In the genomic region with DNA sequence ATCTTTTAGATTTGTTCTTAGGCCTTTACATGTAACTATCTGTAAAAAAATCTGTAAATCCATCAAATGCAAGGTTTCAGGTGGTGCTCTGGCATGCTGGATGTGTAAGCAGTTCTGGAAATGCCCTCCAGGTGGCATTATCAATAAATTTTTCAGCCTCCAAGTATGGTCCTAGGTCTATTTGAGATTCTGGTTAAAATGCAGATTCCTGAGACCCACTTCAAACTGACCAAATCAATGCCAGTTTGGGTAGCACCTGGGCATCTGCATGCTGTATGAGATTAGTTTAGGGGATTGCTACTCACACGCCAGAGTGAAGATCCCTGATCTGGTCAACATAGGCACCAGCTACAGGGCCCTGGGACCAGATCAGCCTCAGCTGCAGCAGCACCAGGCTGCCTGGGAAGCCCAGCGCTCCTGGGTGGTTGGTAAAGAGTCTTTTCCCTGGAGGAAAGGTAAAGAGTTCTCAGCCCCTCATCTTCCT, we compare ENCODE assay signal across 9 cellular contexts.
DNase-seq lines count a peak whose midpoint lies in the region; ATAC-seq, FAIRE-seq and TF ChIP-seq lines count a peak whose summit lies in the region.
"Had no signal": no experiment of that assay in that cellular context is flagged by ENCODE, and none has a peak within 500 bp of the region (broad histone marks: within the 10 kb centered on the region; RNA-seq: fewer than 3 reads in every experiment).

No MANE protein-coding gene starts in this region.

- H3K27ac Mint-ChIP-seq in activated CD8-positive, alpha-beta memory T cell treated with anti-CD3 and anti-CD28 coated beads, Interleukin-2, amount 10 ng/mL, durations not matched to agents 7 days and 5 days, result no peak overlapping the region
- H3K27ac Mint-ChIP-seq: immature natural killer cell had no signal

- no peaks in the 10 kb centered on the region for H3K9me3 Mint-ChIP-seq in activated CD8-positive, alpha-beta memory T cell treated with anti-CD3 and anti-CD28 coated beads, Interleukin-2, amount 10 ng/mL, durations not matched to agents 7 days and 5 days (ENCODE audit: low read depth)
- H3K9me3 Mint-ChIP-seq: immature natural killer cell had no signal

- peak overlapping the region; percentile 26; the same call in 1 of the 2 replicates for H3K18ac ChIP-seq in H1 (ENCODE audit: extremely low read depth, low read length)

- H3K36me3 ChIP-seq in Panc1 (ENCODE audit: control insufficient read depth, insufficient read depth, low read length) (no peaks in the 10 kb centered on the region), H1 (ENCODE audit: control insufficient read depth in 2 of 4, insufficient read depth in 4 of 4, low read length in 3 of 4) (no peaks in the 10 kb centered on the region)

- H3K4me3 Mint-ChIP-seq in activated CD8-positive, alpha-beta memory T cell treated with anti-CD3 and anti-CD28 coated beads, Interleukin-2, amount 10 ng/mL, durations not matched to agents 7 days and 5 days, result no peak overlapping the region
- H3K4me3 Mint-ChIP-seq: immature natural killer cell had no signal

- H3K4me3 ChIP-seq in Panc1 (ENCODE audit: low read depth in 2 of 2, low read length in 2 of 2) (peak overlapping the region; percentile 10 to 50), H1 (ENCODE audit: extremely low read depth in 1 of 4, insufficient read depth in 2 of 4, low read depth in 3 of 4, low read length in 4 of 4) (no peak overlapping the region)

- TF ChIP-seq POLR2A in H1 (IDR thresholded peaks at IDR 0.05; ENCODE audit: control extremely low read depth in 1 of 2, low read depth in 2 of 2, low read length in 2 of 2), result no peak

- peaks cover 16% of the 10 kb centered on the region for H3K4me1 Mint-ChIP-seq in activated CD8-positive, alpha-beta memory T cell treated with anti-CD3 and anti-CD28 coated beads, Interleukin-2, amount 10 ng/mL, durations not matched to agents 7 days and 5 days
- H3K4me1 Mint-ChIP-seq: immature natural killer cell had no signal

- no peak overlapping the region; the same call in 1 of the 2 replicates for H2BK5ac ChIP-seq in H1 (ENCODE audit: low read depth, low read length)

- peak; percentile 68 for ATAC-seq in activated CD8-positive, alpha-beta memory T cell treated with anti-CD3 and anti-CD28 coated beads, Interleukin-2, amount 10 ng/mL, durations not matched to agents 7 days and 5 days
- peak; percentile 80 for ATAC-seq in GM21447 (IDR thresholded peaks at IDR 0.05; ENCODE audit: unreplicated experiment)
- ATAC-seq in Panc1, result peak; percentile 92

- POLR2A ChIA-PET in Panc1 (lab: Charles Lee) (interaction anchor here (0.5 kb wide), 1 partner anchor 507 kb away, joined by 4 read pairs; a partner anchor contains a TSS), H1 (lab: Charles Lee; ENCODE audit: partially characterized antibody) (no interaction called here)

- no peak overlapping the region for H3K23ac ChIP-seq in H1 (ENCODE audit: insufficient read length)

- H2BK15ac ChIP-seq in H1 (ENCODE audit: low read length), result no peak overlapping the region

- FAIRE-seq in H1 (lab: Jason Lieb, UNC) (peak; percentile 52), HTR-8/SVneo (lab: Jason Lieb, UNC) (no peak)

- 39% methylated on average over 2 of the region's 2 CpGs; no CpG with 5 or more reads in 1 of the 2 experiments for WGBS in H1 (ENCODE audit: extremely low coverage in 1 of 2, insufficient coverage in 1 of 2, insufficient read length in 1 of 2, insufficient replicate concordance in 2 of 2, low coverage in 1 of 2, low lambda C conversion rate in 2 of 2, missing lambda C conversion rate in 1 of 2), 2 experiments

- no peak overlapping the region for H2BK120ac ChIP-seq in H1 (replicated peaks; ENCODE audit: low read depth, low read length)

- H4K91ac ChIP-seq in H1 (replicated peaks; ENCODE audit: insufficient read length, low read length), result no peak overlapping the region

- H2BK20ac ChIP-seq in H1 (ENCODE audit: low read length), result no peak overlapping the region; the same call in 1 of the 2 replicates

- in situ Hi-C loops in Panc1 (cut with HindIII; ENCODE audit: low pct_unique_long_range_greater_than_20kb, low sequenced_read_pairs), result no loop called here

- H3K9ac ChIP-seq in H1 (replicated peaks in 1 of 4; ENCODE audit: extremely low read depth in 1 of 4, low read depth in 3 of 4, low read length in 3 of 4), result no peak overlapping the region

- H3K27me3 Mint-ChIP-seq in activated CD8-positive, alpha-beta memory T cell treated with anti-CD3 and anti-CD28 coated beads, Interleukin-2, amount 10 ng/mL, durations not matched to agents 7 days and 5 days, result no peaks in the 10 kb centered on the region

- H3K23me2 ChIP-seq in H1 (ENCODE audit: low read depth, low read length), result no peaks in the 10 kb centered on the region

- H2AFZ ChIP-seq in H1 (ENCODE audit: low read length), result peak overlapping the region; percentile 10; the same call in 1 of the 2 replicates

- H3K14ac ChIP-seq in H1 (ENCODE audit: insufficient read length), result no peak overlapping the region

- H3K36me3 Mint-ChIP-seq in activated CD8-positive, alpha-beta memory T cell treated with anti-CD3 and anti-CD28 coated beads, Interleukin-2, amount 10 ng/mL, durations not matched to agents 7 days and 5 days, result no peaks in the 10 kb centered on the region
- H3K36me3 Mint-ChIP-seq: immature natural killer cell had no signal

- H4K20me1 ChIP-seq in H1 (replicated peaks in 1 of 2; ENCODE audit: control insufficient read depth in 1 of 2, insufficient read depth in 2 of 2, low read length in 2 of 2), result no peaks in the 10 kb centered on the region

- H3K4me1 ChIP-seq in Panc1 (ENCODE audit: control insufficient read depth, insufficient read depth, low read length) (peaks cover 32% of the 10 kb centered on the region), H1 (replicated peaks in 1 of 4; ENCODE audit: control insufficient read depth in 3 of 4, insufficient read depth in 4 of 4, low read length in 3 of 4) (peaks cover 4 to 38% (median 16%) of the 10 kb centered on the region in 4 experiments; a peak in 6 of 7 replicates)

- BruUV-seq in Panc1 (replicated peaks; lab: Mats Ljungman, UMichigan), result no TSS peak

- H3K79me1 ChIP-seq in H1 (ENCODE audit: low read depth, low read length), result no peaks in the 10 kb centered on the region

- intact Hi-C loops in Panc1 (cut with micrococcal nuclease; ENCODE audit: unreplicated experiment), result loop anchor here (5.0 kb wide), 2 partner anchors 101 to 509 kb away; a partner anchor contains a TSS

- H2BK12ac ChIP-seq in H1 (ENCODE audit: low read depth, low read length), result peak overlapping the region; percentile 46; the same call in 1 of the 2 replicates

- H2AK5ac ChIP-seq in H1 (ENCODE audit: low read depth, low read length), result no peak overlapping the region

- DNase-seq in activated CD8-positive, alpha-beta memory T cell treated with anti-CD3 and anti-CD28 coated beads, Interleukin-2, amount 10 ng/mL, durations not matched to agents 7 days and 5 days, result peak; percentile 48
- DNase-seq in activated CD8-positive, alpha-beta memory T cell treated with anti-CD3 and anti-CD28 coated beads for 24 hours, result no peak
- DNase-seq in HK-2 (ENCODE audit: unreplicated experiment), result peak; percentile 21
- DNase-seq in Panc1 (ENCODE audit: low read depth, low spot score), result peak; percentile 79
- peak in 1 of 2 experiments; percentile 58 for DNase-seq in H1 (ENCODE audit: low read depth in 1 of 2, low spot score in 2 of 2)
- DNase-seq in midbrain (lab: John Stamatoyannopoulos, UW), result peak; percentile 25
- no peak for DNase-seq in HTR-8/SVneo (ENCODE audit: insufficient read length, low spot score)

- H4K8ac ChIP-seq in H1 (ENCODE audit: extremely low read depth, insufficient read depth, low read length), result no peak overlapping the region

- TF ChIP-seq RAD21 in H1 (IDR thresholded peaks at IDR 0.05 in 1 of 2, conservative IDR thresholded peaks at IDR 0.05 in 1 of 2; ENCODE audit: low read depth in 2 of 2, low read length in 2 of 2), result peak; percentile 63 to 68

- H3K27ac ChIP-seq in Panc1 (ENCODE audit: low read length), result peak overlapping the region; percentile 89
- no peak overlapping the region for H3K27ac ChIP-seq in H1 (ENCODE audit: low read depth, low read length)

- no peak overlapping the region for H4K5ac ChIP-seq in H1 (ENCODE audit: insufficient read length, low read depth, low read length)

- no peak overlapping the region for H3K56ac ChIP-seq in H1 (replicated peaks; ENCODE audit: insufficient read length, low read depth, low read length)

- H3K9me3 ChIP-seq in Panc1 (ENCODE audit: control insufficient read depth, insufficient read depth, low read depth, low read length), result peaks cover 7% of the 10 kb centered on the region; the same call in 1 of the 2 replicates
- H3K9me3 ChIP-seq in H1 (ENCODE audit: insufficient read depth in 2 of 2, low read depth in 1 of 2, low read length in 1 of 2), result no peaks in the 10 kb centered on the region

- CTCF ChIA-PET in activated CD8-positive, alpha-beta memory T cell treated with anti-CD3 and anti-CD28 coated beads, Interleukin-2, amount 10 ng/mL, durations not matched to agents 7 days and 5 days (lab: Charles Lee), result interaction anchor here (1.6 to 1.7 kb wide), 2 partner anchors 9 to 507 kb away, joined by 4 to 7 read pairs; a partner anchor contains a TSS
- CTCF ChIA-PET in Panc1 (lab: Charles Lee) (interaction anchor here (0.6 to 1.0 kb wide), 3 partner anchors 319 to 1327 kb away, joined by 3 read pairs; no protein-coding TSS in a partner anchor), H1 (lab: Charles Lee; ENCODE audit: partially characterized antibody) (interaction anchor here (0.6 to 3.6 kb wide), 18 partner anchors 10 to 1881 kb away, joined by 3 to 16 read pairs (median 4); no protein-coding TSS in a partner anchor)

- TF ChIP-seq CTCF in Panc1 (IDR thresholded peaks at IDR 0.05), result peak; percentile 79
- peak in 2 of 3 experiments; percentile 45 to 59; a peak in 3 of 4 replicates for TF ChIP-seq CTCF in H1 (IDR thresholded peaks at IDR 0.05; ENCODE audit: control extremely low read depth in 1 of 3, insufficient read depth in 1 of 3, low read depth in 1 of 3, low read length in 3 of 3)

- 0 out of 4 replicates have a peak overlapping the region, but pooled peaks of 1 of the 2 experiments have one; percentile 7 for H3K4me2 ChIP-seq in H1 (ENCODE audit: insufficient read depth in 1 of 2, low read depth in 2 of 2, low read length in 2 of 2)

- no peak for TF ChIP-seq EP300 in H1 (IDR thresholded peaks at IDR 0.05; ENCODE audit: borderline replicate concordance in 1 of 2, low read depth in 2 of 2, low read length in 2 of 2)

- H3K27me3 ChIP-seq in Panc1 (ENCODE audit: control insufficient read depth, insufficient read depth, low read length) (no peaks in the 10 kb centered on the region), H1 (replicated peaks in 1 of 4; ENCODE audit: control insufficient read depth in 3 of 4, extremely low read depth in 1 of 4, insufficient read depth in 3 of 4, low read length in 3 of 4) (no peaks in the 10 kb centered on the region)

- no peaks in the 10 kb centered on the region for H3K79me2 ChIP-seq in H1 (ENCODE audit: control insufficient read depth in 1 of 2, insufficient read depth in 2 of 2, low read length in 2 of 2)

- no peak overlapping the region for H3K4ac ChIP-seq in H1 (replicated peaks; ENCODE audit: insufficient read length, low read depth, low read length)

TF ChIP-seq in H1, 55 proteins besides CTCF, POLR2A, EP300 and RAD21 (continues in another document):
- TF ChIP-seq, protein P1, sequence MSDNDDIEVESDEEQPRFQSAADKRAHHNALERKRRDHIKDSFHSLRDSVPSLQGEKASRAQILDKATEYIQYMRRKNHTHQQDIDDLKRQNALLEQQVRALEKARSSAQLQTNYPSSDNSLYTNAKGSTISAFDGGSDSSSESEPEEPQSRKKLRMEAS (IDR thresholded peaks at IDR 0.05), result no peak

Comparison
In these comparisons a context has a peak if more than half of its experiments do, and no peak if none do; other contexts are left out.
1. DNase-seq: peak in activated CD8-positive, alpha-beta memory T cell treated with anti-CD3 and anti-CD28 coated beads, Interleukin-2, amount 10 ng/mL, durations not matched to agents 7 days and 5 days (single experiment), HK-2 (single experiment), Panc1 (single experiment) and midbrain (single experiment); none in activated CD8-positive, alpha-beta memory T cell treated with anti-CD3 and anti-CD28 coated beads for 24 hours (single experiment) and HTR-8/SVneo (single experiment).
2. H3K4me3 ChIP-seq: peak in Panc1 (2 of 2); none in H1 (0 of 4).
3. Peak in every context shown above with its lines, with median percentiles within 50 percentile points of each other: ATAC-seq.